8 cellular contexts compared by ENCODE assay signal in genomic region chr17:57898487-57899311, GRCh38. TPM values are rescaled to one million over a fixed set of nuclear protein-coding genes. Genes with fewer than 3 reads are reported as not detected.
DNase-seq lines count a peak whose midpoint lies in the region; ATAC-seq and TF ChIP-seq lines count a peak whose summit lies in the region.

No MANE protein-coding gene starts in this region.

- intact Hi-C loops in cardiac septum (cut with DNase I) (loop anchor here (5.0 kb wide), 1 partner anchor 39 kb away; no protein-coding TSS in a partner anchor), posterior cingulate gyrus (cut with DNase I) (no loop called here), A673 (cut with micrococcal nuclease; ENCODE audit: unreplicated experiment) (no loop called here)

- BruUV-seq in A673 (replicated peaks; lab: Mats Ljungman, UMichigan): no TSS peak

- ATAC-seq in SK-N-SH treated with all-trans-retinoic acid at 6 μM for 48 hours (peak; percentile 87), HG03571 (IDR thresholded peaks at IDR 0.05; ENCODE audit: unreplicated experiment) (no peak), HG03196 (IDR thresholded peaks at IDR 0.05; ENCODE audit: unreplicated experiment) (no peak)

- DNase-seq in D341Med (ENCODE audit: low spot score) (peak; percentile 93), cardiac septum (ENCODE audit: low spot score) (peak; percentile 86), posterior cingulate gyrus (peak; percentile 57 to 95 (median 72)), A673 (ENCODE audit: low spot score) (no peak), NK-92 (lab: John Stamatoyannopoulos, UW; ENCODE audit: unreplicated experiment) (no peak)

- H3K36me3 ChIP-seq in A673 (ENCODE audit: insufficient read depth, low read length, poor library complexity, severe bottlenecking): no peaks in the 10 kb centered on the region

- TF ChIP-seq CTCF in A673 (conservative IDR thresholded peaks at IDR 0.05; ENCODE audit: low read depth, low read length): no peak

- CTCF ChIA-PET in A673 (lab: Charles Lee): no interaction called here

- H3K27ac ChIP-seq in A673 (ENCODE audit: low read depth, low read length, poor library complexity, severe bottlenecking): no peak overlapping the region

- POLR2A ChIA-PET in A673 (lab: Charles Lee; ENCODE audit: low non-redundant PET): no interaction called here

- H3K9me3 ChIP-seq in A673 (ENCODE audit: low read depth, low read length, poor library complexity, severe bottlenecking): no peaks in the 10 kb centered on the region

- peaks cover 8% of the 10 kb centered on the region for H3K4me1 ChIP-seq in A673 (ENCODE audit: insufficient read depth, low read length, poor library complexity, severe bottlenecking)

- no peaks in the 10 kb centered on the region for H3K27me3 ChIP-seq in A673 (replicated peaks; ENCODE audit: insufficient read depth, low read depth, low read length, poor library complexity)

- no peak overlapping the region for H3K4me3 ChIP-seq in A673 (ENCODE audit: low read depth, low read length, poor library complexity, severe bottlenecking)

TF ChIP-seq in SK-N-SH treated with all-trans-retinoic acid at 6 μM for 48 hours, 23 proteins besides CTCF, POLR2A, EP300 and RAD21:
- TF ChIP-seq TSHZ2 (CRISPR knock-in tag; IDR thresholded peaks at IDR 0.05) (no peak), ZFP3 (CRISPR knock-in tag; IDR thresholded peaks at IDR 0.05) (no peak)

RNA-seq across cellular contexts. Expression of gene MRPS23, which starts 48.9 kb away (rescaled TPM):
- total RNA-seq in cardiac septum (59.6 TPM), A673 (2021) (94.2 and 100 TPM in 2 replicates)

RNA-seq across cellular contexts. Expression of gene CUEDC1, which starts 56.5 kb away (rescaled TPM):
- total RNA-seq in cardiac septum: 46.6 TPM
- total RNA-seq in A673 (2021): 53.5 and 55.6 TPM in 2 replicates

Comparison
In these comparisons a context has a peak if more than half of its experiments do, and no peak if none do; other contexts are left out.
1. DNase-seq: peak in D341Med (single experiment), cardiac septum (single experiment) and posterior cingulate gyrus (10 of 10); none in A673 (single experiment) and NK-92 (single experiment).